Comparison of ENCODE assay signal across 16 cellular contexts in the genomic region with DNA sequence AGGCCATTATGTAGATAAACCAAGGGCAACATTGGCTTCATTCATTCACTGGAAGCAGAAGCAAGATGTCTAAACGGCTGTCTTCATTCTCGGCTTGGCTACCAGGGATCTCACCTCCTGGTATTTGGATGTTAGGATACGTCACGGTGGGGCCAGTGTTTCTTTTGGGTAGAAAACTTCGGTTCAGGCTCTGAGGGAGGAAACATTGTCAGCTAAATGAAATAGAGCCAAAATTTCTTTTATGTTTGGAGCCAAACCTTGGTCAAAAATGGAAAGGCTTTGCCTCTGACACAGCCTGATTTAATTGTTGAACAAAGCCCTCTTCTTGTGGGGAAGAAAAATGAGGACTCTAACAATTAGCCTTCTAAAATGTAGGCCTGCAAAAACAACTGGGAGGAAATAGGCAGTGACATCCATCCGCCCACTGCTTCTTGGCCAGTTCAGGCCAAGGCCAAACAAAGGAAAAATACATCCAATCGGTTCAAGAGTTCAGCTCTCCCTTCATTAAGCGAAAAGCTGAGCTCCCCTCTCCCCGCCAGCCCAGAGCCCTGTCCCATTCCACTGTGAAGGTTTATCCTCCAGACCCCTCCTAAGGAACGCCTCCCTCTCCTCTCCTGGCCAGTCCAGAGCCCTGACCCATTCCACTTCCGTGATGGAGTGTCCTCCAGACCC. TPM values are rescaled to one million over a fixed set of nuclear protein-coding genes. Genes with fewer than 3 reads are reported as not detected.
A peak's percentile ranks its signal among the peaks of the same experiment; 100 is the strongest.
DNase-seq lines count a peak whose midpoint lies in the region; ATAC-seq and TF ChIP-seq lines count a peak whose summit lies in the region.
"Had no signal": no experiment of that assay in that cellular context is flagged by ENCODE, and none has a peak within 500 bp of the region (broad histone marks: within the 10 kb centered on the region; RNA-seq: fewer than 3 reads in every experiment).

No MANE protein-coding gene starts in this region.

- no peaks in the 10 kb centered on the region for H3K9me3 Mint-ChIP-seq in activated T-helper 2 cell treated with anti-CD3 and anti-CD28 coated beads, Interferon-gamma antibody, Interleukin-2, Interleukin-4, amounts not matched to agents 10 μg/mL and 5 μg/mL and 100 μg/mL, durations not matched to agents 14 hours and 24 hours and 36 hours
- H3K9me3 Mint-ChIP-seq: dendritic cell treated with granulocyte-macrophage colony-stimulating factor and Interleukin-4, amounts not matched to agents 40 ng/mL and 50 ng/mL, for 4 days; stimulated activated effector memory CD8-positive, alpha-beta T cell treated with anti-CD3 and anti-CD28 coated beads, Interleukin-12 subunit alpha, Interleukin-12 subunit beta, amount 100 ng/mL, for 72 hours had no signal

- peaks cover under 1% of the 10 kb centered on the region for H3K4me1 Mint-ChIP-seq in activated T-helper 2 cell treated with anti-CD3 and anti-CD28 coated beads, Interferon-gamma antibody, Interleukin-2, Interleukin-4, amounts not matched to agents 10 μg/mL and 5 μg/mL and 100 μg/mL, durations not matched to agents 14 hours and 24 hours and 36 hours (ENCODE audit: low read depth)

- H3K4me3 ChIP-seq in ascending aorta (no peak overlapping the region), fibroblast of the aortic adventitia (ENCODE audit: low read depth, low read length) (no peak overlapping the region), mesenchymal stem cell (ENCODE audit: insufficient read depth in 1 of 2, low read depth in 1 of 2, low read length in 2 of 2) (no peak overlapping the region), lower lobe of right lung (no peak overlapping the region)
- H3K4me3 ChIP-seq: HAP-1 had no signal

- H3K9me3 ChIP-seq in ascending aorta (no peaks in the 10 kb centered on the region), mesenchymal stem cell (ENCODE audit: control insufficient read depth, low read length) (no peaks in the 10 kb centered on the region), lower lobe of right lung (no peaks in the 10 kb centered on the region)
- H3K9me3 ChIP-seq: HAP-1 had no signal

- no peaks in the 10 kb centered on the region for H3K79me1 ChIP-seq in mesenchymal stem cell (replicated peaks; ENCODE audit: low read length, poor library complexity, severe bottlenecking)

- H3K4me3 Mint-ChIP-seq in activated T-helper 2 cell treated with anti-CD3 and anti-CD28 coated beads, Interferon-gamma antibody, Interleukin-2, Interleukin-4, amounts not matched to agents 10 μg/mL and 5 μg/mL and 100 μg/mL, durations not matched to agents 14 hours and 24 hours and 36 hours (ENCODE audit: low read depth) = no peak overlapping the region
- H3K4me3 Mint-ChIP-seq: dendritic cell treated with granulocyte-macrophage colony-stimulating factor and Interleukin-4, amounts not matched to agents 40 ng/mL and 50 ng/mL, for 4 days; stimulated activated effector memory CD8-positive, alpha-beta T cell treated with anti-CD3 and anti-CD28 coated beads, Interleukin-12 subunit alpha, Interleukin-12 subunit beta, amount 100 ng/mL, for 72 hours had no signal

- H2BK5ac ChIP-seq in mesenchymal stem cell (ENCODE audit: low read depth, low read length, poor library complexity, severe bottlenecking) = no peak overlapping the region

- intact Hi-C loops in ascending aorta (cut with DNase I) = no loop called here
- intact Hi-C loops in activated T-helper 2 cell treated with anti-CD3 and anti-CD28 coated beads, Interferon-gamma antibody, Interleukin-2, Interleukin-4, amounts not matched to agents 10 μg/mL and 5 μg/mL and 100 μg/mL, durations not matched to agents 14 hours and 24 hours and 36 hours (cut with micrococcal nuclease) = no loop called here
- intact Hi-C loops in lower lobe of right lung (cut with DNase I) = no loop called here

- H3K27ac ChIP-seq in ascending aorta (peak overlapping the region; percentile 79 to 84), mesenchymal stem cell (ENCODE audit: low read length, poor library complexity, severe bottlenecking) (no peak overlapping the region), substantia nigra (ENCODE audit: low read depth, low read length, poor library complexity, severe bottlenecking) (peak overlapping the region; percentile 87), lower lobe of right lung (no peak overlapping the region)
- H3K27ac ChIP-seq: WERI-Rb-1 had no signal

- no peak overlapping the region for H2BK120ac ChIP-seq in mesenchymal stem cell (ENCODE audit: low read depth, low read length)

- TF ChIP-seq CTCF in ascending aorta (IDR thresholded peaks at IDR 0.05) (no peak), fibroblast of the aortic adventitia (IDR thresholded peaks at IDR 0.05; ENCODE audit: insufficient read depth, low read length) (no peak), lower lobe of right lung (IDR thresholded peaks at IDR 0.05) (no peak)

- no peak overlapping the region for H3K27ac Mint-ChIP-seq in activated T-helper 2 cell treated with anti-CD3 and anti-CD28 coated beads, Interferon-gamma antibody, Interleukin-2, Interleukin-4, amounts not matched to agents 10 μg/mL and 5 μg/mL and 100 μg/mL, durations not matched to agents 14 hours and 24 hours and 36 hours
- H3K27ac Mint-ChIP-seq: dendritic cell treated with granulocyte-macrophage colony-stimulating factor and Interleukin-4, amounts not matched to agents 40 ng/mL and 50 ng/mL, for 4 days had no signal

- peak overlapping the region in 1 of 2 experiments; percentile 87 for H2BK12ac ChIP-seq in mesenchymal stem cell (ENCODE audit: low read length in 2 of 2)

- H3K18ac ChIP-seq in mesenchymal stem cell (ENCODE audit: low read depth in 1 of 2, low read length in 2 of 2) = peak overlapping the region in 1 of 2 experiments; percentile 50

- H3K14ac ChIP-seq in mesenchymal stem cell (ENCODE audit: low read length in 2 of 2) = no peak overlapping the region

- H2AK5ac ChIP-seq in mesenchymal stem cell (ENCODE audit: low read length, severe bottlenecking) = peak overlapping the region; percentile 31

- no peak overlapping the region for H3K4ac ChIP-seq in mesenchymal stem cell (ENCODE audit: low read depth in 1 of 2, low read length in 2 of 2)

- H3K4me1 ChIP-seq in ascending aorta (peaks cover 0 to 13% of the 10 kb centered on the region in 2 donors), mesenchymal stem cell (ENCODE audit: control insufficient read depth, insufficient read depth, low read depth, low read length) (no peaks in the 10 kb centered on the region), lower lobe of right lung (no peaks in the 10 kb centered on the region)
- H3K4me1 ChIP-seq: HAP-1 had no signal

- no peak overlapping the region for H2AFZ ChIP-seq in mesenchymal stem cell (ENCODE audit: low read depth, low read length)

- H3K9ac ChIP-seq in mesenchymal stem cell (ENCODE audit: low read length) = no peak overlapping the region

- no peaks in the 10 kb centered on the region for H3K27me3 Mint-ChIP-seq in activated T-helper 2 cell treated with anti-CD3 and anti-CD28 coated beads, Interferon-gamma antibody, Interleukin-2, Interleukin-4, amounts not matched to agents 10 μg/mL and 5 μg/mL and 100 μg/mL, durations not matched to agents 14 hours and 24 hours and 36 hours (ENCODE audit: low read depth)
- H3K27me3 Mint-ChIP-seq: dendritic cell treated with granulocyte-macrophage colony-stimulating factor and Interleukin-4, amounts not matched to agents 40 ng/mL and 50 ng/mL, for 4 days had no signal

- no peak overlapping the region for H3K23ac ChIP-seq in mesenchymal stem cell (ENCODE audit: low read length in 2 of 2)

- peak overlapping the region; percentile 42 for H4K8ac ChIP-seq in mesenchymal stem cell (ENCODE audit: low read length)

- H3K27me3 ChIP-seq in ascending aorta (no peaks in the 10 kb centered on the region), mesenchymal stem cell (ENCODE audit: control insufficient read depth in 1 of 2, insufficient read depth in 1 of 2, low read length in 2 of 2) (no peaks in the 10 kb centered on the region), lower lobe of right lung (ENCODE audit: low read depth) (no peaks in the 10 kb centered on the region)

- peak overlapping the region; percentile 74 for H4K91ac ChIP-seq in mesenchymal stem cell (ENCODE audit: low read length)

- peaks cover 13% of the 10 kb centered on the region for H3K36me3 Mint-ChIP-seq in activated T-helper 2 cell treated with anti-CD3 and anti-CD28 coated beads, Interferon-gamma antibody, Interleukin-2, Interleukin-4, amounts not matched to agents 10 μg/mL and 5 μg/mL and 100 μg/mL, durations not matched to agents 14 hours and 24 hours and 36 hours (ENCODE audit: low read depth)

- DNase-seq in ascending aorta (ENCODE audit: low spot score in 2 of 2) (peak in 1 of 2 donors; percentile 63), fibroblast of the aortic adventitia (ENCODE audit: low read depth) (peak; percentile 91), mesenchymal stem cell (no peak), substantia nigra (lab: John Stamatoyannopoulos, UW) (peak in 19 of 49 donors; percentile 21 to 74 (median 52)), lower lobe of right lung (no peak), NCI-H2227 (lab: John Stamatoyannopoulos, UW; ENCODE audit: unreplicated experiment) (no peak)
- DNase-seq in activated T-helper 2 cell treated with anti-CD3 and anti-CD28 coated beads, Interferon-gamma antibody, Interleukin-2, Interleukin-4, amounts not matched to agents 10 μg/mL and 5 μg/mL and 100 μg/mL, durations not matched to agents 14 hours and 24 hours and 36 hours (ENCODE audit: low spot score) = no peak
- DNase-seq in stimulated activated CD4-positive, alpha-beta T cell treated with anti-CD3 and anti-CD28 coated beads, Interleukin-4, amount 100 ng/mL, for 4 hours = no peak
- DNase-seq: left colon; NCI-H2107; posterior cingulate gyrus; stimulated activated CD4-positive, alpha-beta T cell treated with anti-CD3 and anti-CD28 coated beads, Interleukin-2, amount 100 ng/mL, for 48 hours; WERI-Rb-1 had no signal

- no peak overlapping the region for H3K4me2 ChIP-seq in mesenchymal stem cell (ENCODE audit: low read length, poor library complexity, severe bottlenecking)

- 89% methylated on average over 11 of the region's 11 CpGs for WGBS in mesenchymal stem cell

- ATAC-seq in lower lobe of right lung = no peak
- ATAC-seq: left colon; stimulated activated effector memory CD8-positive, alpha-beta T cell treated with anti-CD3 and anti-CD28 coated beads, Interleukin-12 subunit alpha, Interleukin-12 subunit beta, amount 100 ng/mL, for 72 hours had no signal

- H3K36me3 ChIP-seq in ascending aorta (peaks cover 0 to 13% of the 10 kb centered on the region in 2 donors), mesenchymal stem cell (ENCODE audit: control insufficient read depth in 1 of 2, insufficient read depth in 2 of 2, low read depth in 1 of 2, low read length in 2 of 2) (no peaks in the 10 kb centered on the region), lower lobe of right lung (no peaks in the 10 kb centered on the region)
- H3K36me3 ChIP-seq: HAP-1, WERI-Rb-1 had no signal

- H2BK15ac ChIP-seq in mesenchymal stem cell (ENCODE audit: low read depth, poor library complexity, severe bottlenecking) = no peak overlapping the region

RNA-seq across cellular contexts. Expression of a gene that starts 44.4 kb away (rescaled TPM):
- total RNA-seq in ascending aorta (68.0 TPM), fibroblast of the aortic adventitia (ENCODE audit: low replicate concordance) (9.4 and 23.0 TPM in 2 replicates), lower lobe of right lung (78.5 TPM)
- 14.6 TPM for polyA plus RNA-seq in mesenchymal stem cell (2013, experiment 1 of 2)
- 15.8 TPM for polyA plus RNA-seq in mesenchymal stem cell (2013, experiment 2 of 2)
- 124 and 126 TPM in 2 replicates for total RNA-seq in activated T-helper 2 cell treated with anti-CD3 and anti-CD28 coated beads, Interferon-gamma antibody, Interleukin-2, Interleukin-4, amounts not matched to agents 10 μg/mL and 5 μg/mL and 100 μg/mL, durations not matched to agents 14 hours and 24 hours and 36 hours

Comparison
In these comparisons a context has a peak if more than half of its experiments do, and no peak if none do; other contexts are left out.
1. H3K27ac ChIP-seq: peak in ascending aorta (2 of 2) and substantia nigra (single experiment); none in mesenchymal stem cell (single experiment) and lower lobe of right lung (single experiment).